32 cellular contexts compared by ENCODE assay signal in genomic region chr15:65919353-65919752, GRCh38.
"Had no signal": no experiment of that assay in that cellular context is flagged by ENCODE, and none has a peak within 500 bp of the region (broad histone marks: within the 10 kb centered on the region; RNA-seq: fewer than 3 reads in every experiment).

No MANE protein-coding gene starts in this region.

- ATAC-seq: left colon; left lung; lower lobe of right lung; natural killer cell; sciatic nerve; stimulated activated naive CD8-positive, alpha-beta T cell treated with anti-CD3 and anti-CD28 coated beads, Interleukin-15, Interleukin-2, amounts not matched to agents 100 U/mL and 50 U/mL, for 24 hours had no signal

- H3K4me2 ChIP-seq: neural progenitor cell had no signal

- H3K9me3 ChIP-seq: left lung, lower lobe of right lung, neutrophil, ovary, right atrium auricular region, stomach, testis, thyroid gland, transverse colon, upper lobe of left lung, vagina had no signal

- H3K4me1 Mint-ChIP-seq: immature natural killer cell had no signal

- H3K4me3 ChIP-seq: left lung, lower lobe of right lung, neural progenitor cell, ovary, right atrium auricular region, skin epidermis, stomach, testis, thyroid gland, transverse colon, upper lobe of left lung, vagina had no signal

- DNase-seq: hypothalamus; immature natural killer cell; kidney; left colon; left lung; lower lobe of right lung; mammary epithelial cell; mesenchymal stem cell; naive B cell; natural killer cell; nephron progenitor cell; ovary; stimulated activated CD4-positive, alpha-beta T cell treated with anti-CD3 and anti-CD28 coated beads, Interleukin-12 subunit alpha, Interleukin-12 subunit beta, amount 100 ng/mL, for 4 hours; stimulated activated CD4-positive, alpha-beta T cell treated with anti-CD3 and anti-CD28 coated beads, Interleukin-15, amount 100 ng/mL, for 24 hours; stimulated activated CD4-positive, alpha-beta T cell treated with anti-CD3 and anti-CD28 coated beads, Interleukin-2, amount 100 ng/mL, for 24 hours; stimulated activated CD4-positive, alpha-beta T cell treated with anti-CD3 and anti-CD28 coated beads, Interleukin-4, amount 100 ng/mL, for 1 hour; stimulated activated naive B cell treated with anti-CD40 and anti-IgM and Interleukin-4, amounts not matched to agents 10 μg/mL and 1 μg/mL and 100 μg/mL, for 72 hours; stimulated activated naive CD8-positive, alpha-beta T cell treated with anti-CD3 and anti-CD28 coated beads, Interleukin-15, Interleukin-2, amounts not matched to agents 100 U/mL and 50 U/mL, for 24 hours; testis; thyroid gland; transverse colon; upper lobe of left lung had no signal

- H3K4me3 Mint-ChIP-seq: immature natural killer cell, mesothelial cell of epicardium, natural killer cell, nephron progenitor cell, neural progenitor cell had no signal

- H3K36me3 Mint-ChIP-seq: mesothelial cell of epicardium, naive B cell, natural killer cell, neural progenitor cell had no signal

- H3K36me3 ChIP-seq: neural progenitor cell, neutrophil, ovary, right atrium auricular region, thyroid gland, transverse colon, vagina had no signal

- H3K4me1 ChIP-seq: left lung, vagina had no signal

- H3K9me3 Mint-ChIP-seq: immature natural killer cell; mesothelial cell of epicardium; naive B cell; natural killer cell; nephron progenitor cell; neural progenitor cell; stimulated activated naive B cell treated with anti-CD40 and anti-IgM and Interleukin-4, amounts not matched to agents 10 μg/mL and 1 μg/mL and 100 μg/mL, for 72 hours had no signal

- FAIRE-seq: islet of Langerhans, kidney had no signal

- H3K27ac Mint-ChIP-seq: immature natural killer cell; mesothelial cell of epicardium; natural killer cell; nephron progenitor cell; neural progenitor cell; progenitor cell of endocrine pancreas; stimulated activated naive B cell treated with anti-CD40 and anti-IgM and Interleukin-4, amounts not matched to agents 10 μg/mL and 1 μg/mL and 100 μg/mL, for 72 hours had no signal

- H3K9ac ChIP-seq: neural progenitor cell had no signal

- H3K27me3 Mint-ChIP-seq: naive B cell; progenitor cell of endocrine pancreas; stimulated activated naive B cell treated with anti-CD40 and anti-IgM and Interleukin-4, amounts not matched to agents 10 μg/mL and 1 μg/mL and 100 μg/mL, for 72 hours had no signal

- H2AFZ ChIP-seq: neural progenitor cell had no signal

- H3K27ac ChIP-seq: left lung, lower lobe of right lung, neural progenitor cell, neutrophil, ovary, right atrium auricular region, skin epidermis, stomach, testis, thyroid gland, transverse colon, upper lobe of left lung, vagina had no signal

- H3K27me3 ChIP-seq: left lung, neural progenitor cell, neutrophil, ovary, right atrium auricular region, stomach, testis, thyroid gland, transverse colon, upper lobe of left lung, vagina had no signal
